Comparison of ENCODE assay signal across 11 cellular contexts in the genomic region with DNA sequence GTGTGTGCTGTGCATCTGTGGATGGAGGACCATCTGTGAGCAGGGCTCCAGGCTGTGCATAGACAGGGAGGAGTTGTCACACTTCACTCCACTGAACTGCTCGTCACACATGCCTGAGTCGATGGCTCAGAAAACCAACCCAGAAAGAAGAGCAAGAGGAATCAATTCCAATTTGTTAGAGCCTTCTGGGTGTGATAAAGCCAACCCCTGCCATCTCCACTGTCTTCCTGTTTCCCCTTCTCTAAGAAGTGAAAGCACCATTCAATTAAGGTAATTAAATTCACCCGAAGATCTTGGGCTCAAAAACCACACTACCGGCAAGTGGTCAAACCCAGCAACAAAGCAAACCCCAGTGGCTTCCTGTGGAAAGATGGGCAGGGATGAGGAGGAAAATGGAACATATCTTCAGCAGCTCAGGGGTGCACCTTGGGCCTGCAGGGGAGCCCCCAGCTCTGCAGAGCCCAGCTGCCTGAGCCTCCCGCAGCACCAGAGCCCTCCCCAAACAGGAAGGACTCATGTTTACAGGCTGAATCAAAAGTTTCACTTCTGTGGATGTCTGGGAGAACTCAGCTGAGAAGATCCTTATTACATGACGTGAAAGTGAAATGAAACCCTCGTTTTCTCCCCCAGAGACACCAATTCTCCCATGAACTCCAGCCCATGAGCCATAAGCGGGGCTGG.
DNase-seq lines count a peak whose midpoint lies in the region; ATAC-seq lines count a peak whose summit lies in the region.
"Had no signal": no experiment of that assay in that cellular context is flagged by ENCODE, and none has a peak within 500 bp of the region (broad histone marks: within the 10 kb centered on the region; RNA-seq: fewer than 3 reads in every experiment).

No MANE protein-coding gene starts in this region.

- H3K27me3 ChIP-seq in effector memory CD4-positive, alpha-beta T cell (replicated peaks; ENCODE audit: control insufficient read depth, insufficient read depth, low read length, poor library complexity, severe bottlenecking): no peaks in the 10 kb centered on the region

- peak overlapping the region; percentile 22 for H3K4me3 ChIP-seq in effector memory CD4-positive, alpha-beta T cell (ENCODE audit: insufficient read depth, low read depth, low read length, poor library complexity, severe bottlenecking)

- DNase-seq in Ammon's horn (ENCODE audit: low spot score) (peak; percentile 52), GM19238 (ENCODE audit: insufficient read length, low spot score) (peak; percentile 23), MV-4-11 (lab: John Stamatoyannopoulos, UW) (peak; percentile 83), LoVo (ENCODE audit: low spot score) (no peak), NCI-H2227 (lab: John Stamatoyannopoulos, UW; ENCODE audit: unreplicated experiment) (no peak)
- DNase-seq in effector memory CD4-positive, alpha-beta T cell: no peak
- DNase-seq: caudate nucleus, NCI-H1417 treated with DMSO at 0.1 percent for 48 hours had no signal

- no peaks in the 10 kb centered on the region for H3K36me3 ChIP-seq in effector memory CD4-positive, alpha-beta T cell (ENCODE audit: control insufficient read depth, insufficient read depth, low read length)

- H3K9me3 ChIP-seq in effector memory CD4-positive, alpha-beta T cell (ENCODE audit: control insufficient read depth, low read length): no peaks in the 10 kb centered on the region

- no peak overlapping the region for H3K27ac ChIP-seq in effector memory CD4-positive, alpha-beta T cell (ENCODE audit: insufficient read depth, low read length, poor library complexity, severe bottlenecking)
- H3K27ac ChIP-seq: C4-2B had no signal

- ATAC-seq in HG03025 (IDR thresholded peaks at IDR 0.05; ENCODE audit: low FRiP score, unreplicated experiment): no peak
- ATAC-seq in HG02970 (IDR thresholded peaks at IDR 0.05; ENCODE audit: low FRiP score, unreplicated experiment): no peak

- H3K4me1 ChIP-seq in effector memory CD4-positive, alpha-beta T cell (ENCODE audit: control insufficient read depth, insufficient read depth, low read length, poor library complexity, severe bottlenecking): peaks cover 7% of the 10 kb centered on the region

Comparison
In these comparisons a context has a peak if more than half of its experiments do, and no peak if none do; other contexts are left out.
1. DNase-seq: peak in Ammon's horn (single experiment), GM19238 (single experiment) and MV-4-11 (single experiment); none in effector memory CD4-positive, alpha-beta T cell (0 of 3), LoVo (single experiment) and NCI-H2227 (single experiment).